21 cellular contexts compared by ENCODE assay signal in the genomic region with DNA sequence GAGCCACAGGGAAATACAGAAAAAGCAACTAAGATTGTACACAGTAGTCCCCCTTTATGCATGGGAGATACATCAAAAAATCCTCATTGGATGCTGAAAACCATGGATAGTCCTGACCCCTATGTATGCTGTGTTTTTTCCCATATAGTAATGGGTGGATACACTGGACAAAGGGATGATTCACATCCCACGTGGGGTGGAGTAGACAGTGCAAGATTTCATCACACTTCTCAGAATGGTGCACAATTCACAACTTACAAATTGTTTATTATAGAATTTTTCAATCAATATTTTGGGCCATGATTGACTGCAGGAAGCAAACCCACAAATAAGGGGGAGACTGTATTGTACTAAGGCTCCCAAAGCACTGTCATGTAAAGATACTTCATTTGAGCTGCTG.
"Had no signal": no experiment of that assay in that cellular context is flagged by ENCODE, and none has a peak within 500 bp of the region (broad histone marks: within the 10 kb centered on the region; RNA-seq: fewer than 3 reads in every experiment).

No MANE protein-coding gene starts in this region.

- ATAC-seq: heart right ventricle; left colon; stimulated activated naive B cell treated with anti-CD40 and anti-IgM and Interleukin-4, amounts not matched to agents 10 μg/mL and 1 μg/mL and 100 μg/mL, for 72 hours; WTC11 had no signal

- H3K4me1 ChIP-seq: heart right ventricle, sigmoid colon had no signal

- H3K4me2 ChIP-seq: smooth muscle cell had no signal

- DNase-seq: activated naive CD4-positive, alpha-beta T cell treated with Interleukin-2 at 50 U/mL for 16 hours; activated naive CD8-positive, alpha-beta T cell treated with anti-CD3 and anti-CD28 coated beads for 36 hours; activated T-cell treated with anti-CD3 and anti-CD28 coated beads, Interleukin-2, amount 50 U/mL, for 24 hours; amniotic stem cell; cerebellar nuclear complex; heart right ventricle; islet precursor cell; left colon; mesenchymal stem cell; nephron progenitor cell; occipital lobe; posterior cingulate gyrus; sigmoid colon; stimulated activated CD4-positive, alpha-beta T cell treated with anti-CD3 and anti-CD28 coated beads, Interleukin-2, amount 100 ng/mL, for 48 hours; stimulated activated CD8-positive, alpha-beta memory T cell treated with anti-CD3 and anti-CD28 coated beads, Interleukin-4, amount 100 ng/mL, for 48 hours; stimulated activated naive B cell treated with anti-CD40 and anti-IgM and Interleukin-4, amounts not matched to agents 10 μg/mL and 1 μg/mL and 100 μg/mL, for 72 hours; T-helper 9 cell had no signal

- H3K4me3 ChIP-seq: coronary artery, heart right ventricle, sigmoid colon, smooth muscle cell, thoracic aorta had no signal

- H3K27ac ChIP-seq: coronary artery, heart right ventricle, sigmoid colon, thoracic aorta had no signal

- H3K9me3 ChIP-seq: sigmoid colon, thoracic aorta had no signal

- H3K27me3 ChIP-seq: heart right ventricle, sigmoid colon had no signal

- H3K36me3 ChIP-seq: heart right ventricle, sigmoid colon, thoracic aorta had no signal
